Comparison of ENCODE assay signal across 8 cellular contexts in genomic region chr9:135500525-135501260, GRCh38. TPM values are rescaled to one million over a fixed set of nuclear protein-coding genes. Genes with fewer than 3 reads are reported as not detected.
DNase-seq lines count a peak whose midpoint lies in the region; ATAC-seq and TF ChIP-seq lines count a peak whose summit lies in the region.

MRPS2 (plus strand) TSS chr9:135500682; CDS start chr9:135500711, 29 bp downstream.

- peak within 1 kb of the TSS; percentile 88 for H3K27ac Mint-ChIP-seq in activated naive CD4-positive, alpha-beta T cell treated with anti-CD3 and anti-CD28 coated beads, Interleukin-2, amount 10 ng/mL, durations not matched to agents 7 days and 5 days

- peaks cover 18% of the 10 kb centered on the region for H3K4me1 Mint-ChIP-seq in activated naive CD4-positive, alpha-beta T cell treated with anti-CD3 and anti-CD28 coated beads, Interleukin-2, amount 10 ng/mL, durations not matched to agents 7 days and 5 days

- DNase-seq in DMS79 treated with DMSO at 0.1 percent for 48 hours (lab: John Stamatoyannopoulos, UW) (peak; percentile 61), SK-N-MC (ENCODE audit: low read depth, low spot score) (no peak), globus pallidus (ENCODE audit: low spot score) (peak; percentile 83), omental fat pad (ENCODE audit: low spot score) (peak; percentile 47)
- peak; percentile 89 for DNase-seq in activated naive CD4-positive, alpha-beta T cell treated with anti-CD3 and anti-CD28 coated beads, Interleukin-2, amount 10 ng/mL, durations not matched to agents 7 days and 5 days

- H3K9me3 Mint-ChIP-seq in activated naive CD4-positive, alpha-beta T cell treated with anti-CD3 and anti-CD28 coated beads, Interleukin-2, amount 10 ng/mL, durations not matched to agents 7 days and 5 days, result no peaks in the 10 kb centered on the region

- H3K9me3 ChIP-seq in KOPT-K1 (ENCODE audit: insufficient read depth, low read length, poor library complexity, severe bottlenecking) (no peaks in the 10 kb centered on the region), SK-N-MC (ENCODE audit: low read depth, low read length) (no peaks in the 10 kb centered on the region)

- peak within 1 kb of the TSS; percentile 94 for H3K4me3 ChIP-seq in SK-N-MC

- TF ChIP-seq CTCF in omental fat pad (IDR thresholded peaks at IDR 0.05), result peak in 1 of 3 donors; percentile 58

- H3K36me3 ChIP-seq in KOPT-K1 (ENCODE audit: insufficient read depth, low read length) (peaks cover 37% of the 10 kb centered on the region), SK-N-MC (ENCODE audit: insufficient read depth, low read length) (peaks cover 37% of the 10 kb centered on the region)

- H3K4me3 Mint-ChIP-seq in activated naive CD4-positive, alpha-beta T cell treated with anti-CD3 and anti-CD28 coated beads, Interleukin-2, amount 10 ng/mL, durations not matched to agents 7 days and 5 days, result peak within 1 kb of the TSS; percentile 91

- peaks cover 16% of the 10 kb centered on the region for H3K36me3 Mint-ChIP-seq in activated naive CD4-positive, alpha-beta T cell treated with anti-CD3 and anti-CD28 coated beads, Interleukin-2, amount 10 ng/mL, durations not matched to agents 7 days and 5 days

- ATAC-seq in GM21723 (IDR thresholded peaks at IDR 0.05; ENCODE audit: unreplicated experiment), result peak; percentile 81
- peak; percentile 92 for ATAC-seq in omental fat pad (ENCODE audit: low FRiP score)

- peak within 1 kb of the TSS; percentile 94 for H3K9ac ChIP-seq in SK-N-MC (ENCODE audit: insufficient read length)

- CTCF ChIA-PET in activated naive CD4-positive, alpha-beta T cell treated with anti-CD3 and anti-CD28 coated beads, Interleukin-2, amount 10 ng/mL, durations not matched to agents 7 days and 5 days (lab: Charles Lee), result no interaction called here

- peaks cover 19% of the 10 kb centered on the region for H3K27me3 Mint-ChIP-seq in activated naive CD4-positive, alpha-beta T cell treated with anti-CD3 and anti-CD28 coated beads, Interleukin-2, amount 10 ng/mL, durations not matched to agents 7 days and 5 days

- H3K27ac ChIP-seq in KOPT-K1 (ENCODE audit: low read depth, low read length, poor library complexity, severe bottlenecking), result peak within 1 kb of the TSS; percentile 76
- H3K27ac ChIP-seq in SK-N-MC, result 0 out of 2 replicates have a peak within 1 kb of the TSS, but pooled peaks have one; percentile 50
- peak within 1 kb of the TSS; percentile 50 for H3K27ac ChIP-seq in temporal lobe (ENCODE audit: low read depth, low read length)

RNA-seq across cellular contexts. Expression of gene MRPS2, which starts in this region (rescaled TPM):
- 10 to 100 TPM; 23.5 to 46.8 (median 34.9) TPM for total RNA-seq in omental fat pad
- total RNA-seq in temporal lobe, result 12.5 TPM
